ENCODE assay signal across 11 cellular contexts in genomic region chr2:236776695-236777251, GRCh38.
DNase-seq lines count a peak whose midpoint lies in the region; ATAC-seq, FAIRE-seq and TF ChIP-seq lines count a peak whose summit lies in the region.
"Had no signal": no experiment of that assay in that cellular context is flagged by ENCODE, and none has a peak within 500 bp of the region (broad histone marks: within the 10 kb centered on the region; RNA-seq: fewer than 3 reads in every experiment).

No MANE protein-coding gene starts in this region.

- TF ChIP-seq EP300 in A549 (IDR thresholded peaks at IDR 0.05) = peak; percentile 46 to 57; a peak in 2 of 5 replicates

- CTCF ChIA-PET in A549 (lab: Yijun Ruan, JAX) (interaction anchor here (0.7 to 1.3 kb wide), 4 partner anchors 31 to 283 kb away, joined by 3 to 5 read pairs (median 4); no protein-coding TSS in a partner anchor), GM10248 (lab: Yijun Ruan, JAX) (interaction anchor here (0.7 to 0.8 kb wide), 2 partner anchors 13 to 579 kb away, joined by 3 read pairs; no protein-coding TSS in a partner anchor)

- H3K27me3 ChIP-seq in testis = no peaks in the 10 kb centered on the region

- TF ChIP-seq CTCF in A549 (IDR thresholded peaks at IDR 0.05) = no peak
- TF ChIP-seq CTCF in GM10248 (IDR thresholded peaks at IDR 0.05; ENCODE audit: control extremely low read depth, extremely low read depth, low read depth, missing control alignments) = no peak
- TF ChIP-seq CTCF in testis (IDR thresholded peaks at IDR 0.05) = no peak

- TF ChIP-seq RAD21 in A549 (conservative IDR thresholded peaks at IDR 0.05 in 1 of 2, IDR thresholded peaks at IDR 0.05 in 1 of 2) = peak in 1 of 2 experiments; percentile 47; a peak in 2 of 5 replicates

- DNase-seq in A549 (ENCODE audit: low read depth in 1 of 2, low spot score in 1 of 2) (peak; percentile 33 to 85), H54 (ENCODE audit: insufficient read length, low spot score) (peak; percentile 50), T1000 (lab: John Stamatoyannopoulos, UW) (peak; percentile 39), glomerular endothelial cell (ENCODE audit: extremely low read depth, low read depth, low spot score) (peak; percentile 3), GM10248 (ENCODE audit: extremely low spot score) (no peak), hypothalamus (lab: John Stamatoyannopoulos, UW) (no peak), testis (no peak)
- DNase-seq: activated CD8-positive, alpha-beta memory T cell treated with anti-CD3 and anti-CD28 coated beads for 24 hours; amygdala; CD4-positive, alpha-beta memory T cell had no signal

- H3K4me3 ChIP-seq in A549 (no peak overlapping the region), testis (no peak overlapping the region)

- peak overlapping the region; percentile 67 for H3K4me2 ChIP-seq in A549

- H3K36me3 ChIP-seq in testis (ENCODE audit: low read depth, missing control alignments) = no peaks in the 10 kb centered on the region

- H3K4me1 ChIP-seq in A549 (peaks cover 23% of the 10 kb centered on the region), testis (no peaks in the 10 kb centered on the region)

- peak; percentile 84 to 87 for ATAC-seq in A549
- no peak for ATAC-seq in GM21423 (IDR thresholded peaks at IDR 0.05; ENCODE audit: unreplicated experiment)

- H3K27ac ChIP-seq in A549 = peak overlapping the region; percentile 79 to 94
- H3K27ac ChIP-seq in testis = no peak overlapping the region

- FAIRE-seq in A549 (lab: Jason Lieb, UNC) = no peak
- peak; percentile 69 for FAIRE-seq in H54 (lab: Jason Lieb, UNC)

- POLR2A ChIA-PET in A549 (lab: Yijun Ruan, JAX) = interaction anchor here (0.7 to 1.2 kb wide), 3 partner anchors 31 to 326 kb away, joined by 3 to 10 read pairs (median 4); no protein-coding TSS in a partner anchor
- POLR2A ChIA-PET in GM10248 (lab: Yijun Ruan, JAX) = no interaction called here

- no peaks in the 10 kb centered on the region for H3K9me3 ChIP-seq in A549
- H3K9me3 ChIP-seq in testis = no peaks in the 10 kb centered on the region

- TF ChIP-seq POLR2A in A549 (IDR thresholded peaks at IDR 0.05; ENCODE audit: low read length) (no peak), H54 (IDR thresholded peaks at IDR 0.05; ENCODE audit: low read depth, low read length) (no peak), testis (IDR thresholded peaks at IDR 0.05) (no peak)

- WGBS in A549 (ENCODE audit: missing lambda C conversion rate) = 2% methylated on average over 8 of the region's 8 CpGs
- WGBS in testis, 2 donors = 72 to 75% methylated on average over 8 of the region's 8 CpGs

- intact Hi-C loops in testis (cut with DNase I; ENCODE audit: low total_unique reads) = no loop called here

TF ChIP-seq in A549, 52 proteins besides CTCF, POLR2A, EP300 and RAD21 (continues in another document):
- no peak for TF ChIP-seq CBX8 (IDR thresholded peaks at IDR 0.05)
- no peak for TF ChIP-seq TFCP2L1 (CRISPR knock-in tag; IDR thresholded peaks at IDR 0.05)
- no peak for TF ChIP-seq FOXS1 (CRISPR knock-in tag; IDR thresholded peaks at IDR 0.05)
- TF ChIP-seq, protein P1, sequence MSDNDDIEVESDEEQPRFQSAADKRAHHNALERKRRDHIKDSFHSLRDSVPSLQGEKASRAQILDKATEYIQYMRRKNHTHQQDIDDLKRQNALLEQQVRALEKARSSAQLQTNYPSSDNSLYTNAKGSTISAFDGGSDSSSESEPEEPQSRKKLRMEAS (IDR thresholded peaks at IDR 0.05) = peak; percentile 41; the same call in 1 of the 2 replicates
- TF ChIP-seq TP53 (CRISPR knock-in tag; IDR thresholded peaks at IDR 0.05) = no peak
- no peak for TF ChIP-seq HES2 (IDR thresholded peaks at IDR 0.05)
- TF ChIP-seq, protein P2, sequence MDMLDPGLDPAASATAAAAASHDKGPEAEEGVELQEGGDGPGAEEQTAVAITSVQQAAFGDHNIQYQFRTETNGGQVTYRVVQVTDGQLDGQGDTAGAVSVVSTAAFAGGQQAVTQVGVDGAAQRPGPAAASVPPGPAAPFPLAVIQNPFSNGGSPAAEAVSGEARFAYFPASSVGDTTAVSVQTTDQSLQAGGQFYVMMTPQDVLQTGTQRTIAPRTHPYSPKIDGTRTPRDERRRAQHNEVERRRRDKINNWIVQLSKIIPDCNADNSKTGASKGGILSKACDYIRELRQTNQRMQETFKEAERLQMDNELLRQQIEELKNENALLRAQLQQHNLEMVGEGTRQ (IDR thresholded peaks at IDR 0.05) = no peak
- no peak for TF ChIP-seq ZC3H11A (IDR thresholded peaks at IDR 0.05)
- TF ChIP-seq HEYL (CRISPR knock-in tag; IDR thresholded peaks at IDR 0.05) = no peak
- TF ChIP-seq JUN (IDR thresholded peaks at IDR 0.05) = peak in 1 of 2 experiments; percentile 66; a peak in 1 of 5 replicates
- TF ChIP-seq SMC3 (IDR thresholded peaks at IDR 0.05) = peak; percentile 32; the same call in 2 of the 3 replicates
- TF ChIP-seq CEBPB (IDR thresholded peaks at IDR 0.05) = no peak
- TF ChIP-seq, protein P3, sequence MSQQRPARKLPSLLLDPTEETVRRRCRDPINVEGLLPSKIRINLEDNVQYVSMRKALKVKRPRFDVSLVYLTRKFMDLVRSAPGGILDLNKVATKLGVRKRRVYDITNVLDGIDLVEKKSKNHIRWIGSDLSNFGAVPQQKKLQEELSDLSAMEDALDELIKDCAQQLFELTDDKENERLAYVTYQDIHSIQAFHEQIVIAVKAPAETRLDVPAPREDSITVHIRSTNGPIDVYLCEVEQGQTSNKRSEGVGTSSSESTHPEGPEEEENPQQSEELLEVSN (IDR thresholded peaks at IDR 0.05; ENCODE audit: borderline replicate concordance, low read depth) = no peak
- TF ChIP-seq HOXB13 (CRISPR knock-in tag; IDR thresholded peaks at IDR 0.05; ENCODE audit: low read depth) = no peak
- TF ChIP-seq RCOR1 (IDR thresholded peaks at IDR 0.05; ENCODE audit: low read depth, low read length) = no peak
- TF ChIP-seq, protein P4, sequence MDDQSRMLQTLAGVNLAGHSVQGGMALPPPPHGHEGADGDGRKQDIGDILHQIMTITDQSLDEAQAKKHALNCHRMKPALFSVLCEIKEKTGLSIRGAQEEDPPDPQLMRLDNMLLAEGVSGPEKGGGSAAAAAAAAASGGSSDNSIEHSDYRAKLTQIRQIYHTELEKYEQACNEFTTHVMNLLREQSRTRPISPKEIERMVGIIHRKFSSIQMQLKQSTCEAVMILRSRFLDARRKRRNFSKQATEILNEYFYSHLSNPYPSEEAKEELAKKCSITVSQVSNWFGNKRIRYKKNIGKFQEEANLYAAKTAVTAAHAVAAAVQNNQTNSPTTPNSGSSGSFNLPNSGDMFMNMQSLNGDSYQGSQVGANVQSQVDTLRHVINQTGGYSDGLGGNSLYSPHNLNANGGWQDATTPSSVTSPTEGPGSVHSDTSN (IDR thresholded peaks at IDR 0.05) = no peak
- TF ChIP-seq GATA3 (IDR thresholded peaks at IDR 0.05; ENCODE audit: borderline replicate concordance) = no peak; the same call in 1 of the 2 replicates
- no peak for TF ChIP-seq CHD2 (IDR thresholded peaks at IDR 0.05; ENCODE audit: low read length, partially characterized antibody)
- TF ChIP-seq MYC (IDR thresholded peaks at IDR 0.05; ENCODE audit: borderline replicate concordance, low read length) = no peak
- TF ChIP-seq BHLHE40 (IDR thresholded peaks at IDR 0.05; ENCODE audit: low read depth, low read length) = no peak
- TF ChIP-seq, protein P5, sequence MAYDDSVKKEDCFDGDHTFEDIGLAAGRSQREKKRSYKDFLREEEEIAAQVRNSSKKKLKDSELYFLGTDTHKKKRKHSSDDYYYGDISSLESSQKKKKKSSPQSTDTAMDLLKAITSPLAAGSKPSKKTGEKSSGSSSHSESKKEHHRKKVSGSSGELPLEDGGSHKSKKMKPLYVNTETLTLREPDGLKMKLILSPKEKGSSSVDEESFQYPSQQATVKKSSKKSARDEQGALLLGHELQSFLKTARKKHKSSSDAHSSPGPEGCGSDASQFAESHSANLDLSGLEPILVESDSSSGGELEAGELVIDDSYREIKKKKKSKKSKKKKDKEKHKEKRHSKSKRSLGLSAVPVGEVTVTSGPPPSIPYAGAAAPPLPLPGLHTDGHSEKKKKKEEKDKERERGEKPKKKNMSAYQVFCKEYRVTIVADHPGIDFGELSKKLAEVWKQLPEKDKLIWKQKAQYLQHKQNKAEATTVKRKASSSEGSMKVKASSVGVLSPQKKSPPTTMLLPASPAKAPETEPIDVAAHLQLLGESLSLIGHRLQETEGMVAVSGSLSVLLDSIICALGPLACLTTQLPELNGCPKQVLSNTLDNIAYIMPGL (CRISPR knock-in tag; IDR thresholded peaks at IDR 0.05; ENCODE audit: borderline replicate concordance) = no peak
- TF ChIP-seq, protein P6, sequence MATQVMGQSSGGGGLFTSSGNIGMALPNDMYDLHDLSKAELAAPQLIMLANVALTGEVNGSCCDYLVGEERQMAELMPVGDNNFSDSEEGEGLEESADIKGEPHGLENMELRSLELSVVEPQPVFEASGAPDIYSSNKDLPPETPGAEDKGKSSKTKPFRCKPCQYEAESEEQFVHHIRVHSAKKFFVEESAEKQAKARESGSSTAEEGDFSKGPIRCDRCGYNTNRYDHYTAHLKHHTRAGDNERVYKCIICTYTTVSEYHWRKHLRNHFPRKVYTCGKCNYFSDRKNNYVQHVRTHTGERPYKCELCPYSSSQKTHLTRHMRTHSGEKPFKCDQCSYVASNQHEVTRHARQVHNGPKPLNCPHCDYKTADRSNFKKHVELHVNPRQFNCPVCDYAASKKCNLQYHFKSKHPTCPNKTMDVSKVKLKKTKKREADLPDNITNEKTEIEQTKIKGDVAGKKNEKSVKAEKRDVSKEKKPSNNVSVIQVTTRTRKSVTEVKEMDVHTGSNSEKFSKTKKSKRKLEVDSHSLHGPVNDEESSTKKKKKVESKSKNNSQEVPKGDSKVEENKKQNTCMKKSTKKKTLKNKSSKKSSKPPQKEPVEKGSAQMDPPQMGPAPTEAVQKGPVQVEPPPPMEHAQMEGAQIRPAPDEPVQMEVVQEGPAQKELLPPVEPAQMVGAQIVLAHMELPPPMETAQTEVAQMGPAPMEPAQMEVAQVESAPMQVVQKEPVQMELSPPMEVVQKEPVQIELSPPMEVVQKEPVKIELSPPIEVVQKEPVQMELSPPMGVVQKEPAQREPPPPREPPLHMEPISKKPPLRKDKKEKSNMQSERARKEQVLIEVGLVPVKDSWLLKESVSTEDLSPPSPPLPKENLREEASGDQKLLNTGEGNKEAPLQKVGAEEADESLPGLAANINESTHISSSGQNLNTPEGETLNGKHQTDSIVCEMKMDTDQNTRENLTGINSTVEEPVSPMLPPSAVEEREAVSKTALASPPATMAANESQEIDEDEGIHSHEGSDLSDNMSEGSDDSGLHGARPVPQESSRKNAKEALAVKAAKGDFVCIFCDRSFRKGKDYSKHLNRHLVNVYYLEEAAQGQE (IDR thresholded peaks at IDR 0.05) = no peak
- TF ChIP-seq NFE2L2 (conservative IDR thresholded peaks at IDR 0.05; ENCODE audit: low read length) = 0 out of 2 replicates have a peak, but pooled peaks have one; percentile 21
- no peak for TF ChIP-seq RARB (CRISPR knock-in tag; IDR thresholded peaks at IDR 0.05)

Comparison
In these comparisons a context has a peak if more than half of its experiments do, and no peak if none do; other contexts are left out.
1. DNase-seq: peak in A549 (2 of 2), H54 (single experiment), T1000 (single experiment) and glomerular endothelial cell (single experiment); none in GM10248 (single experiment), hypothalamus (0 of 51) and testis (single experiment).
2. H3K27ac ChIP-seq: peak in A549 (2 of 2); none in testis (0 of 2).